ENCODE assay signal across 2 cellular contexts in the genomic region with DNA sequence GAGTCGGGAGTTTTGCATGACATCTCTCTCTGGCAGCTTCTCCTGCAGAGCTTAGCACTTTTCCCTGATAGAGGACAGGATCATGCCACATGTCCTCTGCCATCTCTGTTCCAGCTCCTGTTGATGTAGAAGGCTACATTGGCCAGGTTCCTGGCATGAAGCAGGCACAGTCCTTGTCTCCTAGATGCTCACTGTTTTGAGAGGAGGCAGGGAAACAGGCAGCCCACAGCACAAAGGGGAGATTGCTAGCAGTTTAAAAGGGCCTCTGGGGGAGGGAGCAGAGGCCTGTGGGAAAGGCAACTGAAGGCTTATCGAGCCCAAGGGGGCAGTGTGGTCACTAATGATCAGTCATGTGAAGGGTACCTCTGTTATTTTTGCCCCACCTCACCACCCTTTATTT.
A peak's percentile ranks its signal among the peaks of the same experiment; 100 is the strongest.
TF ChIP-seq lines count a peak whose summit lies in the region.

No MANE protein-coding gene starts in this region.

TF ChIP-seq in HepG2, 621 proteins besides CTCF, POLR2A, EP300 and RAD21:
- peak; percentile 20; the same call in 1 of the 2 replicates for TF ChIP-seq STAG1 (CRISPR knock-in tag; IDR thresholded peaks at IDR 0.05)
- TF ChIP-seq, protein P1, sequence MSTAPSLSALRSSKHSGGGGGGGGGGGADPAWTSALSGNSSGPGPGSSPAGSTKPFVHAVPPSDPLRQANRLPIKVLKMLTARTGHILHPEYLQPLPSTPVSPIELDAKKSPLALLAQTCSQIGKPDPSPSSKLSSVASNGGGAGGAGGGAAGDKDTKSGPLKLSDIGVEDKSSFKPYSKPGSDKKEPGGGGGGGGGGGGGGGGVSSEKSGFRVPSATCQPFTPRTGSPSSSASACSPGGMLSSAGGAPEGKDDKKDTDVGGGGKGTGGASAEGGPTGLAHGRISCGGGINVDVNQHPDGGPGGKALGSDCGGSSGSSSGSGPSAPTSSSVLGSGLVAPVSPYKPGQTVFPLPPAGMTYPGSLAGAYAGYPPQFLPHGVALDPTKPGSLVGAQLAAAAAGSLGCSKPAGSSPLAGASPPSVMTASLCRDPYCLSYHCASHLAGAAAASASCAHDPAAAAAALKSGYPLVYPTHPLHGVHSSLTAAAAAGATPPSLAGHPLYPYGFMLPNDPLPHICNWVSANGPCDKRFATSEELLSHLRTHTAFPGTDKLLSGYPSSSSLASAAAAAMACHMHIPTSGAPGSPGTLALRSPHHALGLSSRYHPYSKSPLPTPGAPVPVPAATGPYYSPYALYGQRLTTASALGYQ (CRISPR knock-in tag; IDR thresholded peaks at IDR 0.05) = no peak

TF ChIP-seq in H1, 55 proteins besides CTCF, POLR2A, EP300 and RAD21:
- no peak for TF ChIP-seq POU5F1 (IDR thresholded peaks at IDR 0.05; ENCODE audit: low read depth, low read length)
- no peak for TF ChIP-seq SIN3A (conservative IDR thresholded peaks at IDR 0.05 in 1 of 2, IDR thresholded peaks at IDR 0.05 in 1 of 2; ENCODE audit: low read depth in 1 of 2, low read length in 2 of 2)
- TF ChIP-seq POLR2AphosphoS5 (IDR thresholded peaks at IDR 0.05; ENCODE audit: low read depth, low read length) = no peak
- TF ChIP-seq CREB1 (IDR thresholded peaks at IDR 0.05) = no peak
- TF ChIP-seq RNF2 (IDR thresholded peaks at IDR 0.05; ENCODE audit: borderline replicate concordance, low read depth, low read length, missing control alignments, poor library complexity, severe bottlenecking) = no peak
- no peak for TF ChIP-seq GABPA (IDR thresholded peaks at IDR 0.05; ENCODE audit: borderline replicate concordance, insufficient read depth, low read length)
- TF ChIP-seq SP4 (IDR thresholded peaks at IDR 0.05; ENCODE audit: low read length) = no peak
- TF ChIP-seq KDM5A (IDR thresholded peaks at IDR 0.05; ENCODE audit: low read length) = no peak
- TF ChIP-seq TAF1 (IDR thresholded peaks at IDR 0.05; ENCODE audit: low read depth, low read length) = no peak
